Comparison of ENCODE assay signal across 30 cellular contexts in genomic region chr1:195153107-195153506, GRCh38.
"Had no signal": no experiment of that assay in that cellular context is flagged by ENCODE, and none has a peak within 500 bp of the region (broad histone marks: within the 10 kb centered on the region; RNA-seq: fewer than 3 reads in every experiment).

No MANE protein-coding gene starts in this region.

- FAIRE-seq: astrocyte, bronchial epithelial cell, frontal cortex had no signal

- H3K27me3 ChIP-seq: brain microvascular endothelial cell, dorsolateral prefrontal cortex had no signal

- H3K36me3 ChIP-seq: brain microvascular endothelial cell had no signal

- ATAC-seq: activated T-helper 17 cell treated with anti-CD3 and anti-CD28 coated beads, Interleukin-2, amount 50 U/mL, for 72 hours; esophagus mucosa; WTC11 had no signal

- H3K27ac ChIP-seq: brain microvascular endothelial cell, coronary artery, dorsolateral prefrontal cortex, VCaP had no signal

- DNase-seq: activated CD4-positive, alpha-beta memory T cell treated with anti-CD3 and anti-CD28 coated beads, Interleukin-2, amount 10 ng/mL, durations not matched to agents 7 days and 5 days; activated CD4-positive, alpha-beta T cell treated with anti-CD3 and anti-CD28 coated beads for 1 hour; activated CD4-positive, alpha-beta T cell treated with anti-CD3 and anti-CD28 coated beads for 4 hours; activated CD4-positive, alpha-beta T cell treated with anti-CD3 and anti-CD28 coated beads, Interleukin-2, amount 10 ng/mL, durations not matched to agents 7 days and 5 days; activated CD4-positive, alpha-beta T cell treated with anti-CD3 and anti-CD28 coated beads, Interleukin-2, amount 50 U/mL, for 4 hours; activated CD8-positive, alpha-beta memory T cell treated with anti-CD3 and anti-CD28 coated beads, Interleukin-2, amount 50 U/mL, for 48 hours; activated effector memory CD4-positive, alpha-beta T cell treated with Interleukin-2 at 50 U/mL for 16 hours; activated gamma-delta T cell treated with Interleukin-2 at 50 U/mL for 16 hours; activated naive CD4-positive, alpha-beta T cell treated with anti-CD3 and anti-CD28 coated beads, Interleukin-2, amount 50 U/mL, for 16 hours; activated naive CD4-positive, alpha-beta T cell treated with Interleukin-2 at 50 U/mL for 16 hours; activated T-cell treated with anti-CD3 and anti-CD28 coated beads for 4 hours; activated T-cell treated with anti-CD3 and anti-CD28 coated beads, Interleukin-2, amount 50 U/mL, for 24 hours; amniotic stem cell; anterior cingulate cortex; brain microvascular endothelial cell; dorsolateral prefrontal cortex; effector memory CD4-positive, alpha-beta T cell; endodermal cell; foreskin fibroblast; head of caudate nucleus; hippocampal formation; T1000 had no signal

- H3K4me3 ChIP-seq: coronary artery, dorsolateral prefrontal cortex had no signal
